In the genomic region with DNA sequence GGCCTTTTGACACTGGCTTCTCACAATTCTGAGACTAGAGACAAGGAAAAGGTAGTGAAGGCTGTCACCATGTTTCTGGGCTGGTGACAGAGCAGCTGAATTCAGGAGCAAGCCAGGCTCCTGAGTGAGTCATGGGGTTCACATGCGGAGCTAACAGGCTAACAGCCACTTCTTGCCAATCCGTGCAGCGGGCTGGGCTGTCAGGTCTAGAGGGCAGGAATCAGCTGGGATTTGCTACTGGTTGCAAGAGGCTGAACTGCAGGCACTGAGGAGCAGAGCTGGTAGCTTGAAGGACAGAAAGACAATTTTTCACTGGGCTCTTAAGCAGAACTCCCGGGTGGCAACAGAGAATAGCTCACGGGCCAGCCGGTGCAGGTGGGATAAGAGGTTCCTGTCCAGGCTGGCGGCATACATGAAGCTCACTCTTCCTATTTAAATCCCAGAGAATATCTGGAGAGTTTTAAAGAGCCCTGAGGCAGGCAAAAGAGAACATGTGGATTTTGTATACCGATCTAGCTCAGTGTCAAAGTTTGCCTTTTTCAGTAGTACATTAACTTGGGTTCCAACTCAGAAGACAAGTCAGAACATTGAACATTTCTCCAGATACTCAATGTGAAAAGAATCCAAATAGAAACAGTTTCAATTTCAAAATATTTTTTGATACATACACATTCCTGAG, we compare ENCODE assay signal across 10 cellular contexts. TPM values are rescaled to one million over a fixed set of nuclear protein-coding genes. Genes with fewer than 3 reads are reported as not detected.
DNase-seq lines count a peak whose midpoint lies in the region; TF ChIP-seq lines count a peak whose summit lies in the region.
"Had no signal": no experiment of that assay in that cellular context is flagged by ENCODE, and none has a peak within 500 bp of the region (broad histone marks: within the 10 kb centered on the region; RNA-seq: fewer than 3 reads in every experiment).

No MANE protein-coding gene starts in this region.

- H3K27me3 Mint-ChIP-seq in nephron (ENCODE audit: low read depth), result peaks cover 7% of the 10 kb centered on the region

- no peak overlapping the region for H3K4me3 ChIP-seq in AG09309 (ENCODE audit: control insufficient read depth, low read depth, low read length)
- H3K4me3 ChIP-seq in fibroblast of villous mesenchyme (ENCODE audit: low read depth, low read length), result peak overlapping the region; percentile 36
- H3K4me3 ChIP-seq in H7 (ENCODE audit: insufficient read depth, low read depth, low read length), result no peak overlapping the region

- TF ChIP-seq CTCF in AG09309 (IDR thresholded peaks at IDR 0.05; ENCODE audit: control insufficient read depth, insufficient read depth, low read depth, low read length, missing control alignments) (peak; percentile 2), fibroblast of villous mesenchyme (IDR thresholded peaks at IDR 0.05; ENCODE audit: insufficient read depth, low read depth, low read length) (no peak), nephron (IDR thresholded peaks at IDR 0.05; ENCODE audit: unreplicated experiment in 3 of 3) (no peak)

- peak overlapping the region; percentile 83 to 92 (median 85) for H3K27ac Mint-ChIP-seq in nephron
- H3K27ac Mint-ChIP-seq: dendritic cell treated with granulocyte-macrophage colony-stimulating factor and Interleukin-4, amounts not matched to agents 40 ng/mL and 50 ng/mL, for 4 days had no signal

- H3K4me3 Mint-ChIP-seq in nephron, result peak overlapping the region; percentile 85 to 87 (median 86)
- H3K4me3 Mint-ChIP-seq: dendritic cell treated with granulocyte-macrophage colony-stimulating factor and Interleukin-4, amounts not matched to agents 40 ng/mL and 50 ng/mL, for 4 days had no signal

- H3K36me3 ChIP-seq in H7 (replicated peaks; ENCODE audit: control insufficient read depth, insufficient read depth, low read length), result no peaks in the 10 kb centered on the region

- no peaks in the 10 kb centered on the region for H3K36me3 Mint-ChIP-seq in nephron (ENCODE audit: low read depth)

- no peaks in the 10 kb centered on the region for H3K9me3 Mint-ChIP-seq in nephron
- H3K9me3 Mint-ChIP-seq: dendritic cell treated with granulocyte-macrophage colony-stimulating factor and Interleukin-4, amounts not matched to agents 40 ng/mL and 50 ng/mL, for 4 days had no signal

- no peak for DNase-seq in AG09309 (ENCODE audit: low read depth)
- DNase-seq in SHP77 (lab: John Stamatoyannopoulos, UW), result peak; percentile 32 to 59
- DNase-seq in fibroblast of villous mesenchyme (ENCODE audit: low read depth), result peak; percentile 37
- no peak for DNase-seq in activated CD8-positive, alpha-beta memory T cell treated with anti-CD3 and anti-CD28 coated beads for 24 hours
- DNase-seq in stimulated activated CD4-positive, alpha-beta T cell treated with anti-CD3 and anti-CD28 coated beads, Interleukin-2, amount 100 ng/mL, for 24 hours, result no peak
- DNase-seq in NCI-H526 treated with DMSO at 0.1 percent for 48 hours (lab: John Stamatoyannopoulos, UW), result no peak
- no peak for DNase-seq in H7
- DNase-seq: NCI-H1105 had no signal

- H3K4me1 Mint-ChIP-seq in nephron, result peaks cover 52% of the 10 kb centered on the region

- H3K27me3 ChIP-seq in H7 (ENCODE audit: control insufficient read depth, insufficient read depth, low read length), result no peaks in the 10 kb centered on the region

RNA-seq across cellular contexts. Expression of a gene that starts 1.2 kb away (rescaled TPM):
- 28.7 and 47.9 TPM in 2 replicates for total RNA-seq in fibroblast of villous mesenchyme
- total RNA-seq in H7 (2014; rRNA removed; shearing (Covaris generic)), result 0.15 and 0.55 TPM in 2 replicates

Comparison
In these comparisons a context has a peak if more than half of its experiments do, and no peak if none do; other contexts are left out.
1. DNase-seq: peak in SHP77 (2 of 2) and fibroblast of villous mesenchyme (single experiment); none in AG09309 (single experiment), activated CD8-positive, alpha-beta memory T cell treated with anti-CD3 and anti-CD28 coated beads for 24 hours (single experiment), stimulated activated CD4-positive, alpha-beta T cell treated with anti-CD3 and anti-CD28 coated beads, Interleukin-2, amount 100 ng/mL, for 24 hours (0 of 2), NCI-H526 treated with DMSO at 0.1 percent for 48 hours (single experiment) and H7 (single experiment).
2. RNA of a gene that starts 1.2 kb away (total RNA-seq): 28.7 to 47.9 TPM in fibroblast of villous mesenchyme; 0.15 to 0.55 TPM in H7; every median in the first group is over 10 times any median in the second.